Comparison of ENCODE assay signal across 14 cellular contexts in the genomic region with DNA sequence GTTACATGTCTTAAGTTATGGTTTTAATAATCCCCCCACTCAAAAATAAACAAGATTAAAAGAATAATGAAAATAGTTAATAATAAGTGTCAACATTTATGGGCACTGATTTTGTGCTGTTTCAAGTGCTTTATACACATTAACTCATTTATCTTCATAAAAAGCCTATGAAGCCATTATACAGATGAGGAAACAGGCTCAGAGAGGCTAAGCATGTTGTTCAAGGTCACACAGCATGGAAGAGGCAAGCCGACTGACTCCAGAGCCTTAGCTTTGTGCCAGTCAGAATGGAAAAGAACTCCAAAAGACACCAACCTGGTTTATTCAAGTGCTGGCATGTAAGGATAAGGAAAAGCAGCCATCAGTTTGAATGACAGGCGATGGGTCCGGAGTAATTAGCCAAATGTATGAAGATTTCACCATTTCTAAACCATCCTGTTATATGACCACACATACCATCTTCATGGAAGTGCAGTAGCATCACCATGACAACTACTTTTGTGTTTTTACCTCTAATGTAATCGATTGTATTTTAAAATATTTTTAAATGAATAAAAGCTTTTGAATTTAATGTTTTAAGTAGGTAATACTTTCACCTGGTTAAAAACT.
"Had no signal": no experiment of that assay in that cellular context is flagged by ENCODE, and none has a peak within 500 bp of the region (broad histone marks: within the 10 kb centered on the region; RNA-seq: fewer than 3 reads in every experiment).

No MANE protein-coding gene starts in this region.

- DNase-seq: activated effector memory CD4-positive, alpha-beta T cell treated with anti-CD3 and anti-CD28 coated beads, Interleukin-2, amount 50 U/mL, for 16 hours; activated T-cell treated with anti-CD3 and anti-CD28 coated beads, Interleukin-2, amount 50 U/mL, for 4 hours; aorta; esophagus squamous epithelium; foreskin fibroblast; head of caudate nucleus; left colon; mucosa of descending colon; nephron progenitor cell; stimulated activated CD4-positive, alpha-beta T cell treated with anti-CD3 and anti-CD28 coated beads, Interleukin-4, amount 100 ng/mL, for 4 hours; transverse colon had no signal

- H3K27me3 Mint-ChIP-seq: activated naive CD8-positive, alpha-beta T cell had no signal

- H3K9me3 ChIP-seq: esophagus squamous epithelium, mucosa of descending colon, transverse colon had no signal

- H3K4me3 Mint-ChIP-seq: activated naive CD8-positive, alpha-beta T cell; activated T-cell treated with anti-CD3 and anti-CD28 coated beads, Interleukin-2, amount 50 U/mL, for 4 hours; nephron progenitor cell; T-helper 1 cell treated with Interleukin-12 subunit alpha and Interleukin-12 subunit beta and Interleukin-4 antibody, amounts not matched to agents 30 μg/mL and 1 μg/mL, for 36 hours had no signal

- FAIRE-seq: bronchial epithelial cell had no signal

- H3K4me3 ChIP-seq: esophagus squamous epithelium, mucosa of descending colon, transverse colon had no signal

- H3K27ac ChIP-seq: esophagus squamous epithelium, transverse colon had no signal

- H3K36me3 ChIP-seq: esophagus squamous epithelium, transverse colon had no signal

- H3K27me3 ChIP-seq: transverse colon had no signal

- ATAC-seq: activated T-cell treated with anti-CD3 and anti-CD28 coated beads, Interleukin-2, amount 50 U/mL, for 4 hours; left colon; mucosa of descending colon had no signal

- H3K27ac Mint-ChIP-seq: activated naive CD8-positive, alpha-beta T cell; T-helper 1 cell treated with Interleukin-12 subunit alpha and Interleukin-12 subunit beta and Interleukin-4 antibody, amounts not matched to agents 30 μg/mL and 1 μg/mL, for 36 hours had no signal

- H3K9me3 Mint-ChIP-seq: activated T-cell treated with anti-CD3 and anti-CD28 coated beads, Interleukin-2, amount 50 U/mL, for 4 hours; T-helper 1 cell treated with Interleukin-12 subunit alpha and Interleukin-12 subunit beta and Interleukin-4 antibody, amounts not matched to agents 30 μg/mL and 1 μg/mL, for 36 hours had no signal

- H3K36me3 Mint-ChIP-seq: activated naive CD8-positive, alpha-beta T cell had no signal
